Comparison of ENCODE assay signal across 9 cellular contexts in the genomic region with DNA sequence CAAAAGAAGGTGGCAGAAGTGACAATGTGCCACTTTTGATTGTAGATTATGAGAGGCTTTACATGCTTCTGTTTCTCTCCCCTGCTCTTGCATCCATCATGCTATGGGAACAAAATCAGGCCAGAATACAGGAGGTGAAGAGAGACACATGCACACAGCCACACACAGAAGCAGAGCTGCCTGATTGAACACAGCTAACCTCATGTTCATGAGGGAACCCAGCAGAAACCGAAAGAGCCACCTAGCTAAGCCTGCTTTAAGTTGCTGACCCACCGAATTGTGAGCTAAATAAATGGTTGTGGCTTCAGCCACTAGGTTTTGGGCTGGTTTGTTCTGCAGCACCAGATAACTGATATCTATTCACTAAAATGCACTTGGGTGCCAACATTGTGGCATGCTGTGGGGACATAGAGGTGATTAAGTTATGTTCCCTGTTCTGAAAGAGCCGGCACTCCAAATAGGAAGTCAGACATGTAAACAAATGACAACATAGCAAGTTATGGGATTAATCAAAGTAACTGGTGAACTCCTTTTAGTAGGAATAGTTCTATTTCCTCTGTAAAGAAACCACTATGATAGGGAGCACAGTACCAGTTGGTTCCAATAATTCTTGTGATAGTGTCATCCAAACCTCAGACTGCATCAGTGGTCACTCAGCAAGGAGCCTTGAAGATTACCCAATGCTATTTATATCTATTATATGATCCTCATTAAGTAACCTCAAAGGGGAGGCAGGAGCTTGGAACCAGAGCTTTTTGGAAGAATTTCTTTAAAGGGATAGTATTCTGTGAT.
A peak's percentile ranks its signal among the peaks of the same experiment; 100 is the strongest.
DNase-seq lines count a peak whose midpoint lies in the region; ATAC-seq, FAIRE-seq and TF ChIP-seq lines count a peak whose summit lies in the region.
"Had no signal": no experiment of that assay in that cellular context is flagged by ENCODE, and none has a peak within 500 bp of the region (broad histone marks: within the 10 kb centered on the region; RNA-seq: fewer than 3 reads in every experiment).

No MANE protein-coding gene starts in this region.

- 57 to 75% (median 60%) methylated on average over 3 of the region's 3 CpGs for WGBS in small intestine, 3 donors

- H3K4me1 ChIP-seq in left ventricle myocardium inferior (peaks cover 7% of the 10 kb centered on the region), small intestine (ENCODE audit: control insufficient read depth in 2 of 2, insufficient read depth in 1 of 2, low read depth in 1 of 2, low read length in 1 of 2) (no peaks in the 10 kb centered on the region)

- H3K27me3 ChIP-seq in left ventricle myocardium inferior (ENCODE audit: low read depth) (peaks cover 12% of the 10 kb centered on the region), small intestine (ENCODE audit: control insufficient read depth in 2 of 2, insufficient read depth in 2 of 2, low read length in 2 of 2) (no peaks in the 10 kb centered on the region)

- H3K4me3 ChIP-seq in left ventricle myocardium inferior, result no peak overlapping the region
- H3K4me3 ChIP-seq in astrocyte of the spinal cord (ENCODE audit: low read depth, low read length), result no peak overlapping the region
- H3K4me3 ChIP-seq in small intestine (ENCODE audit: low read depth in 1 of 2, low read length in 2 of 2), result no peak overlapping the region

- no peaks in the 10 kb centered on the region for H3K36me3 ChIP-seq in left ventricle myocardium inferior
- no peaks in the 10 kb centered on the region for H3K36me3 ChIP-seq in small intestine (ENCODE audit: control insufficient read depth in 2 of 2, insufficient read depth in 2 of 2, low read length in 2 of 2)

- no peaks in the 10 kb centered on the region for H3K9me3 ChIP-seq in left ventricle myocardium inferior (replicated peaks)
- H3K9me3 ChIP-seq in small intestine (ENCODE audit: control insufficient read depth, low read depth), result no peaks in the 10 kb centered on the region

- no peak for DNase-seq in left ventricle myocardium superior
- DNase-seq in left ventricle myocardium inferior, result no peak
- peak; percentile 86 for DNase-seq in astrocyte of the spinal cord (ENCODE audit: low read depth, low spot score)
- DNase-seq in stimulated activated CD4-positive, alpha-beta T cell treated with anti-CD3 and anti-CD28 coated beads, Interleukin-4, amount 100 ng/mL, for 1 hour, result no peak
- DNase-seq in NCI-H1105 (lab: John Stamatoyannopoulos, UW), result no peak
- no peak for DNase-seq in small intestine
- DNase-seq in GOT3 (lab: John Stamatoyannopoulos, UW), result no peak

- intact Hi-C loops in left ventricle myocardium superior (cut with micrococcal nuclease), result no loop called here
- intact Hi-C loops in left ventricle myocardium inferior (cut with micrococcal nuclease), result loop anchor here (10.0 kb wide), 1 partner anchor 1253 kb away; no protein-coding TSS in a partner anchor

- ATAC-seq in left ventricle myocardium superior (peak; percentile 9), HG03095 (IDR thresholded peaks at IDR 0.05; ENCODE audit: unreplicated experiment) (peak; percentile 60)

- in situ Hi-C loops in astrocyte of the spinal cord (cut with HindIII; ENCODE audit: low sequenced_read_pairs), result no loop called here

- FAIRE-seq in small intestine (lab: Jason Lieb, UNC), result no peak
- FAIRE-seq: A204.1 had no signal

- TF ChIP-seq CTCF in left ventricle myocardium inferior (IDR thresholded peaks at IDR 0.05; ENCODE audit: borderline replicate concordance) (no peak), astrocyte of the spinal cord (IDR thresholded peaks at IDR 0.05; ENCODE audit: low read depth, low read length) (no peak)

- H3K27ac ChIP-seq in left ventricle myocardium inferior (replicated peaks), result no peak overlapping the region
- H3K27ac ChIP-seq in small intestine (ENCODE audit: low read depth in 1 of 2, low read length in 1 of 2), result no peak overlapping the region
